Comparison of ENCODE assay signal across 11 cellular contexts in genomic region chr2:28054916-28055315, GRCh38.
"Had no signal": no experiment of that assay in that cellular context is flagged by ENCODE, and none has a peak within 500 bp of the region (broad histone marks: within the 10 kb centered on the region; RNA-seq: fewer than 3 reads in every experiment).

No MANE protein-coding gene starts in this region.

- H3K9me3 Mint-ChIP-seq: neural crest cell had no signal

- H3K27ac Mint-ChIP-seq: mesothelial cell of epicardium had no signal

- ATAC-seq: left cardiac atrium, lower lobe of right lung had no signal

- H3K4me1 Mint-ChIP-seq: neural crest cell had no signal

- H3K4me3 Mint-ChIP-seq: mesothelial cell of epicardium, neural crest cell had no signal

- DNase-seq: activated CD4-positive, alpha-beta T cell treated with anti-CD3 and anti-CD28 coated beads, Interleukin-2, amount 50 U/mL, for 48 hours; activated gamma-delta T cell; effector CD8-positive, alpha-beta T cell; glutamatergic neuron; left cardiac atrium; lower lobe of right lung; stimulated activated CD4-positive, alpha-beta T cell treated with anti-CD3 and anti-CD28 coated beads, Interleukin-4, amount 100 ng/mL, for 1 hour; stimulated activated CD8-positive, alpha-beta memory T cell treated with anti-CD3 and anti-CD28 coated beads, Interleukin-4, amount 100 ng/mL, for 48 hours; stomach had no signal
